Comparison of ENCODE assay signal across 8 cellular contexts in genomic region chr6:149746147-149746946, GRCh38. TPM values are rescaled to one million over a fixed set of nuclear protein-coding genes. Genes with fewer than 3 reads are reported as not detected.
A peak's percentile ranks its signal among the peaks of the same experiment; 100 is the strongest.
DNase-seq lines count a peak whose midpoint lies in the region; ATAC-seq and TF ChIP-seq lines count a peak whose summit lies in the region.

Gene NUP43 (minus strand): TSS chr6:149746529. CDS start chr6:149746495, 34 bp downstream.

- peak within 1 kb of the TSS; percentile 84 for H3K4me2 ChIP-seq in mammary epithelial cell (ENCODE audit: insufficient read depth, low read depth, low read length)

- H3K27me3 ChIP-seq in ACC112 (ENCODE audit: insufficient read depth, low read length) (no peaks in the 10 kb centered on the region), mammary epithelial cell (ENCODE audit: insufficient read depth, low read length) (no peaks in the 10 kb centered on the region), spleen (replicated peaks in 1 of 7) (no peaks in the 10 kb centered on the region)

- H3K79me2 ChIP-seq in ACC112 (ENCODE audit: control insufficient read depth, insufficient read depth, low read length, unreplicated experiment) (peaks cover 41% of the 10 kb centered on the region), mammary epithelial cell (ENCODE audit: insufficient read depth, low read length) (peaks cover 49% of the 10 kb centered on the region)

- CTCF ChIA-PET in mammary epithelial cell (lab: Charles Lee; ENCODE audit: low non-redundant PET) = interaction anchor here (0.6 kb wide), 1 partner anchor 718 kb away, joined by 3 read pairs; no protein-coding TSS in a partner anchor

- no peaks in the 10 kb centered on the region for H3K9me3 ChIP-seq in mammary epithelial cell (replicated peaks; ENCODE audit: insufficient read depth, low read length)
- H3K9me3 ChIP-seq in spleen = no peaks in the 10 kb centered on the region

- intact Hi-C loops in mammary epithelial cell (cut with micrococcal nuclease) = no loop called here
- intact Hi-C loops in spleen (cut with DNase I; ENCODE audit: low total_unique reads) = no loop called here

- no peaks in the 10 kb centered on the region for H4K20me1 ChIP-seq in mammary epithelial cell (ENCODE audit: insufficient read depth, low read length)

- BruUV-seq in mammary epithelial cell (replicated peaks; lab: Mats Ljungman, UMichigan) = TSS peak; percentile 53

- peak in 2 of 3 donors; percentile 11 to 28 for TF ChIP-seq POLR2A in spleen (IDR thresholded peaks at IDR 0.05)

- H2AFZ ChIP-seq in ACC112 (ENCODE audit: low read length, unreplicated experiment) = peak within 1 kb of the TSS; percentile 83
- peak within 1 kb of the TSS; percentile 95 for H2AFZ ChIP-seq in mammary epithelial cell (ENCODE audit: low read depth, low read length)

- peak; percentile 67 for TF ChIP-seq CTCF in VCaP (conservative IDR thresholded peaks at IDR 0.05)
- peak; percentile 48 to 54 for TF ChIP-seq CTCF in mammary epithelial cell (conservative IDR thresholded peaks at IDR 0.05 in 1 of 2, IDR thresholded peaks at IDR 0.05 in 1 of 2; ENCODE audit: extremely low read depth in 1 of 2, insufficient read depth in 1 of 2, low read depth in 1 of 2, low read length in 2 of 2)
- TF ChIP-seq CTCF in spleen (IDR thresholded peaks at IDR 0.05 in 8 of 11, conservative IDR thresholded peaks at IDR 0.05 in 3 of 11) = peak; percentile 75 to 96 (median 90)

- peak within 1 kb of the TSS; percentile 32; the same call in 1 of the 2 replicates for H3K27ac ChIP-seq in ACC112 (ENCODE audit: low read depth, low read length)
- H3K27ac ChIP-seq in VCaP = peak within 1 kb of the TSS; percentile 80
- H3K27ac ChIP-seq in mammary epithelial cell (ENCODE audit: insufficient read depth, low read depth, low read length) = peak within 1 kb of the TSS; percentile 72
- H3K27ac ChIP-seq in spleen = peak within 1 kb of the TSS; percentile 55 to 86 (median 82)

- H3K4me3 Mint-ChIP-seq in immature natural killer cell = peak within 1 kb of the TSS; percentile 94 to 98 (median 95)

- DNase-seq in NCI-H2171 (lab: John Stamatoyannopoulos, UW) (peak; percentile 89), mammary epithelial cell (peak; percentile 91), immature natural killer cell (peak; percentile 86 to 90 (median 88)), spleen (peak; percentile 96)

- H3K36me3 ChIP-seq in ACC112 (ENCODE audit: insufficient read depth, low read length) = peaks cover 5% of the 10 kb centered on the region; the same call in 1 of the 2 replicates
- peaks cover 5% of the 10 kb centered on the region for H3K36me3 ChIP-seq in mammary epithelial cell (ENCODE audit: insufficient read depth, low read length)
- peaks cover 3 to 33% (median 21%) of the 10 kb centered on the region in 6 donors for H3K36me3 ChIP-seq in spleen

- H3K9ac ChIP-seq in mammary epithelial cell (ENCODE audit: insufficient read depth, low read length) = peak within 1 kb of the TSS; percentile 92

- in situ Hi-C loops in mammary epithelial cell (cut with MboI; ENCODE audit: low sequenced_read_pairs in 2 of 2) = no loop called here

- H3K27me3 Mint-ChIP-seq in immature natural killer cell (ENCODE audit: low read depth in 3 of 3) = peaks cover 6 to 23% (median 12%) of the 10 kb centered on the region in 3 donors

- H3K4me3 ChIP-seq in ACC112 (ENCODE audit: low read depth, low read length) (peak within 1 kb of the TSS; percentile 94), mammary epithelial cell (replicated peaks in 1 of 3; ENCODE audit: insufficient read depth in 1 of 3, low read depth in 2 of 3, low read length in 3 of 3) (peak within 1 kb of the TSS; percentile 68 to 85 (median 75)), spleen (peak within 1 kb of the TSS; percentile 70 to 95 (median 82))

- peak within 1 kb of the TSS; percentile 87 to 94 (median 92) for H3K27ac Mint-ChIP-seq in immature natural killer cell

- ATAC-seq in GM18858 (IDR thresholded peaks at IDR 0.05; ENCODE audit: unreplicated experiment) (peak; percentile 57), HG03095 (IDR thresholded peaks at IDR 0.05; ENCODE audit: unreplicated experiment) (peak; percentile 51)

- peaks cover 37 to 42% of the 10 kb centered on the region in 2 donors for H3K4me1 Mint-ChIP-seq in immature natural killer cell

- H3K4me1 ChIP-seq in ACC112 (ENCODE audit: control insufficient read depth, insufficient read depth, low read length, unreplicated experiment) (peaks cover 9% of the 10 kb centered on the region), mammary epithelial cell (ENCODE audit: insufficient read depth, low read length) (peaks cover 9% of the 10 kb centered on the region), spleen (peaks cover 25 to 64% (median 44%) of the 10 kb centered on the region in 6 donors)

- H3K36me3 Mint-ChIP-seq in immature natural killer cell = peaks cover 0 to 8% (median 3%) of the 10 kb centered on the region in 3 donors

- H3K9me3 Mint-ChIP-seq in immature natural killer cell = no peaks in the 10 kb centered on the region

- dilution Hi-C loops in mammary epithelial cell (cut with HindIII; ENCODE audit: low sequenced_read_pairs) = no loop called here

- 4% methylated on average over 40 of the region's 41 CpGs for WGBS in mammary epithelial cell (ENCODE audit: low coverage, missing lambda C conversion rate)
- WGBS in spleen, 5 donors = 5 to 7% (median 5%) methylated on average over 30 to 41 of the region's 41 CpGs

RNA-seq across cellular contexts. Expression of gene NUP43, which starts in this region (rescaled TPM):
- total RNA-seq in mammary epithelial cell (10 to 100 TPM; 29.8 to 51.4 TPM), spleen (10 to 100 TPM; 31.0 to 49.1 (median 41.6) TPM)
- polyA plus RNA-seq in mammary epithelial cell (16.7 TPM), immature natural killer cell (1 to 10 TPM; 1.5 to 6.8 (median 2.9) TPM), spleen (10 to 100 TPM in 2 of 3 donors, 1 to 10 TPM in 1; 8.6 to 13.3 (median 10.5) TPM)
- 69.3 TPM for polyA minus RNA-seq in mammary epithelial cell

Comparison
In these comparisons a context has a peak if more than half of its experiments do, and no peak if none do; other contexts are left out.
1. Peak in every context shown above with its lines: DNase-seq, ATAC-seq, H3K4me3 ChIP-seq and H3K27ac ChIP-seq.
2. H3K27ac ChIP-seq: peak in every context shown above with its lines; median percentile 82 in spleen; 80 in VCaP; 72 in mammary epithelial cell; 32 in ACC112.